16 cellular contexts compared by ENCODE assay signal in the genomic region with DNA sequence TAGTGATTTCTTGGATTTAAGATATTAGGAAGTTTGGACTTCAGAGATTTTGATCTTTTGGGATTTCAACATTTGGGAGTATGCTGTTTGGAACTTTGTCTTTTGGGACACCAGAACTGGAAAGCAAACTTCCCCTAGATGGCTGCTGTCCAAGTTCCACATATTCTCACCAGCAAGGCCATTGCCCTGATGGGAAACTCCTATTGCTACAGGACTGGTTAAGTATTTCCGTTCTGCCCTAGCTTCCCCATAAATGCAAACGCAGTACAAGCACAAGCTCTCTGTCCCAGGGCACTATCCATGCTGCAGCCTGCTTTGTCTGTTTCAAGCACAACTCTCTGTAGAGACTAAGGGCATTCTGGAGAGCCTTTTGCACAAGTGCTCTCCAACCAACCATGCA.
"Had no signal": no experiment of that assay in that cellular context is flagged by ENCODE, and none has a peak within 500 bp of the region (broad histone marks: within the 10 kb centered on the region; RNA-seq: fewer than 3 reads in every experiment).

No MANE protein-coding gene starts in this region.

- H3K9me3 ChIP-seq: esophagus muscularis mucosa, transverse colon had no signal

- DNase-seq: activated CD4-positive, alpha-beta memory T cell treated with anti-CD3 and anti-CD28 coated beads for 36 hours; activated CD4-positive, alpha-beta T cell treated with anti-CD3 and anti-CD28 coated beads for 1 hour; activated gamma-delta T cell; activated naive CD8-positive, alpha-beta T cell treated with anti-CD3 and anti-CD28 coated beads for 36 hours; activated T-cell treated with anti-CD3 and anti-CD28 coated beads, Interleukin-2, amount 50 U/mL, for 4 hours; anterior cingulate cortex; dorsolateral prefrontal cortex; foreskin melanocyte; head of caudate nucleus; stimulated activated CD4-positive, alpha-beta T cell treated with anti-CD3 and anti-CD28 coated beads, Interleukin-2, amount 100 ng/mL, for 24 hours; stimulated activated naive B cell treated with anti-CD40 and anti-IgM and Interleukin-4, amounts not matched to agents 10 μg/mL and 1 μg/mL and 100 μg/mL, for 72 hours; substantia nigra; SW 1271; transverse colon had no signal

- H3K27me3 ChIP-seq: esophagus muscularis mucosa, transverse colon had no signal

- H2AFZ ChIP-seq: parathyroid adenoma had no signal

- H3K4me3 ChIP-seq: dorsolateral prefrontal cortex, esophagus muscularis mucosa, transverse colon had no signal

- ATAC-seq: stimulated activated naive B cell treated with anti-CD40 and anti-IgM and Interleukin-4, amounts not matched to agents 10 μg/mL and 1 μg/mL and 100 μg/mL, for 72 hours had no signal

- H3K36me3 ChIP-seq: esophagus muscularis mucosa, transverse colon had no signal

- H3K9ac ChIP-seq: parathyroid adenoma had no signal

- H3K4me1 ChIP-seq: esophagus muscularis mucosa, parathyroid adenoma, transverse colon had no signal

- H3K79me2 ChIP-seq: parathyroid adenoma had no signal

- H3K27ac ChIP-seq: dorsolateral prefrontal cortex, esophagus muscularis mucosa, parathyroid adenoma, transverse colon had no signal
